In the genomic region with DNA sequence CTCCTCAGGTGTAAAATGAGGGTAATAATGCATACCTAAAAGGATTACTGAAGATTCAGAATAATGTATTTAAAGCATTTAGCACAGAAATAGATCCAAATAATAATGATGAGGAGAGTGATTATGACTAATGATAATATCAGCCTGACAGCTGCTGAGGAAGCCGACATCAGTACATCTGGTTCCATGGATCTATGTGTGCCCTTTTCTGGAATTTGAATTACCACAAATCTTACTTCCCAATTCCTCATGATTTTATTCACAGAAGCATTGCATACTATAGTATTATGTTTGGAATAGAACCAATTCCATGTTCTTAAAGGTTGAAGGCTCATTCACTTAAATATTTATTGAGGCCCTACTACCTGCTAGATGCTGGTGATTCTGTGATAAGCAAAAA, we compare ENCODE assay signal across 17 cellular contexts.
"Had no signal": no experiment of that assay in that cellular context is flagged by ENCODE, and none has a peak within 500 bp of the region (broad histone marks: within the 10 kb centered on the region; RNA-seq: fewer than 3 reads in every experiment).

No MANE protein-coding gene starts in this region.

- H3K27ac ChIP-seq: heart right ventricle, left ventricle myocardium inferior, testis, upper lobe of right lung had no signal

- H3K4me3 ChIP-seq: heart right ventricle, left ventricle myocardium inferior, testis, upper lobe of right lung had no signal

- H3K27me3 ChIP-seq: heart right ventricle, testis, upper lobe of right lung had no signal

- H3K9me3 ChIP-seq: heart right ventricle, left ventricle myocardium inferior, testis, upper lobe of right lung had no signal

- DNase-seq: activated CD4-positive, alpha-beta T cell treated with anti-CD3 and anti-CD28 coated beads, Interleukin-2, amount 10 ng/mL, durations not matched to agents 7 days and 5 days; activated CD4-positive, CD25-positive, alpha-beta regulatory T cell; activated CD8-positive, alpha-beta memory T cell treated with anti-CD3 and anti-CD28 coated beads for 24 hours; activated naive CD4-positive, alpha-beta T cell treated with anti-CD3 and anti-CD28 coated beads for 36 hours; effector memory CD8-positive, alpha-beta T cell; erythroblast; heart right ventricle; kidney; left ventricle myocardium inferior; mesenchymal stem cell; stimulated activated CD4-positive, alpha-beta T cell treated with anti-CD3 and anti-CD28 coated beads, Interleukin-15, amount 100 ng/mL, for 24 hours; stimulated activated CD4-positive, alpha-beta T cell treated with anti-CD3 and anti-CD28 coated beads, Interleukin-4, amount 100 ng/mL, for 24 hours; stimulated activated naive CD8-positive, alpha-beta T cell treated with anti-CD3 and anti-CD28 coated beads, Interleukin-15, amount 100 ng/mL, for 72 hours; T-helper 17 cell; testis; upper lobe of right lung had no signal

- ATAC-seq: effector memory CD8-positive, alpha-beta T cell; heart right ventricle; natural killer cell treated with Interleukin-12 subunit alpha and Interleukin-12 subunit beta and Interleukin-15 and Interleukin-18, amount 100 ng/mL, for 72 hours; stimulated activated naive CD8-positive, alpha-beta T cell treated with anti-CD3 and anti-CD28 coated beads, Interleukin-15, amount 100 ng/mL, for 72 hours; T-helper 17 cell; upper lobe of right lung had no signal

- H3K4me1 ChIP-seq: left ventricle myocardium inferior, testis, upper lobe of right lung had no signal

- H3K36me3 ChIP-seq: heart right ventricle, left ventricle myocardium inferior, upper lobe of right lung had no signal
